In genomic region chr3:51799879-51800757, GRCh38 we compare ENCODE assay signal across 8 cellular contexts. TPM values are rescaled to one million over a fixed set of nuclear protein-coding genes. Genes with fewer than 3 reads are reported as not detected.
A peak's percentile ranks its signal among the peaks of the same experiment; 100 is the strongest.
DNase-seq lines count a peak whose midpoint lies in the region; ATAC-seq, FAIRE-seq and TF ChIP-seq lines count a peak whose summit lies in the region.

No MANE protein-coding gene starts in this region.

- TF ChIP-seq CTCF in GM13976 (IDR thresholded peaks at IDR 0.05; ENCODE audit: borderline replicate concordance, control extremely low read depth, extremely low read depth, insufficient read depth, missing control alignments) = peak; percentile 35
- TF ChIP-seq CTCF in astrocyte of the spinal cord (IDR thresholded peaks at IDR 0.05; ENCODE audit: low read depth, low read length) = peak; percentile 73

- H3K27me3 ChIP-seq in CD4-positive, alpha-beta memory T cell (ENCODE audit: insufficient read depth, low read length) = no peaks in the 10 kb centered on the region
- no peaks in the 10 kb centered on the region for H3K27me3 ChIP-seq in H7 (ENCODE audit: control insufficient read depth, insufficient read depth, low read length)

- H3K27ac ChIP-seq in CD4-positive, alpha-beta memory T cell (ENCODE audit: low read depth, low read length) = no peak overlapping the region

- peak in 4 of 5 donors; percentile 44 to 61 (median 57) for DNase-seq in CD4-positive, alpha-beta memory T cell
- DNase-seq in GM13976 (ENCODE audit: low spot score) (peak; percentile 48), NCI-H69 (lab: John Stamatoyannopoulos, UW) (peak; percentile 44), astrocyte of the spinal cord (ENCODE audit: low read depth, low spot score) (peak; percentile 80), stromal cell of bone marrow (ENCODE audit: low read depth) (peak; percentile 63), H7 (no peak)

- POLR2A ChIA-PET in CD4-positive, alpha-beta memory T cell (lab: Charles Lee; ENCODE audit: partially characterized antibody) = interaction anchor here (0.9 to 1.0 kb wide), 2 partner anchors 113 to 299 kb away, joined by 3 to 5 read pairs; no protein-coding TSS in a partner anchor

- H3K9me3 ChIP-seq in CD4-positive, alpha-beta memory T cell (ENCODE audit: control insufficient read depth in 1 of 2, low read length in 2 of 2) = no peaks in the 10 kb centered on the region

- no peak for ATAC-seq in HG02623 (IDR thresholded peaks at IDR 0.05; ENCODE audit: unreplicated experiment)

- intact Hi-C loops in CD4-positive, alpha-beta memory T cell (cut with micrococcal nuclease) = loop anchor here (10.0 kb wide), 1 partner anchor 115 kb away; no protein-coding TSS in a partner anchor

- peaks cover 5 to 25% (median 13%) of the 10 kb centered on the region in 4 donors for H3K4me1 Mint-ChIP-seq in CD4-positive, alpha-beta memory T cell

- no peak overlapping the region for H3K4me3 ChIP-seq in CD4-positive, alpha-beta memory T cell (ENCODE audit: low read length in 2 of 2)
- H3K4me3 ChIP-seq in astrocyte of the spinal cord (ENCODE audit: low read depth, low read length) (no peak overlapping the region), H7 (ENCODE audit: insufficient read depth, low read depth, low read length) (no peak overlapping the region)

- no peak overlapping the region for H3K4me3 Mint-ChIP-seq in CD4-positive, alpha-beta memory T cell

- no peaks in the 10 kb centered on the region for H3K9me3 Mint-ChIP-seq in CD4-positive, alpha-beta memory T cell

- peak; percentile 95 for FAIRE-seq in islet of Langerhans (lab: Jason Lieb, UNC)

- H3K4me1 ChIP-seq in CD4-positive, alpha-beta memory T cell (ENCODE audit: insufficient read depth, low read length) = peaks cover 7% of the 10 kb centered on the region

- peak overlapping the region in 1 of 7 donors; percentile 37 for H3K27ac Mint-ChIP-seq in CD4-positive, alpha-beta memory T cell

- H3K36me3 ChIP-seq in CD4-positive, alpha-beta memory T cell (ENCODE audit: insufficient read depth, low read length) = no peaks in the 10 kb centered on the region
- no peaks in the 10 kb centered on the region for H3K36me3 ChIP-seq in H7 (replicated peaks; ENCODE audit: control insufficient read depth, insufficient read depth, low read length)

- CTCF ChIA-PET in CD4-positive, alpha-beta memory T cell (lab: Charles Lee; ENCODE audit: partially characterized antibody) = interaction anchor here (0.5 to 10.3 kb wide), 14 partner anchors 9 to 413 kb away, joined by 3 to 121 read pairs (median 4); partner anchors contain the start of gene DCAF1

- no peaks in the 10 kb centered on the region for H3K36me3 Mint-ChIP-seq in CD4-positive, alpha-beta memory T cell

- peaks cover 2 to 4% of the 10 kb centered on the region in 2 donors for H3K27me3 Mint-ChIP-seq in CD4-positive, alpha-beta memory T cell

- in situ Hi-C loops in GM13976 (cut with MboI; ENCODE audit: low sequenced_read_pairs, unreplicated experiment) (loop anchor here (10.0 kb wide), 1 partner anchor 75 kb away; no protein-coding TSS in a partner anchor), astrocyte of the spinal cord (cut with HindIII; ENCODE audit: low sequenced_read_pairs) (no loop called here)

RNA-seq across cellular contexts. Expression of gene IQCF6, which starts 21.1 kb away (rescaled TPM):
- total RNA-seq in CD4-positive, alpha-beta memory T cell = not detected
- not detected for polyA plus RNA-seq in CD4-positive, alpha-beta memory T cell
- not detected in 2 replicates for total RNA-seq in H7 (2014; rRNA removed; shearing (Covaris generic))
